Comparison of ENCODE assay signal across 9 cellular contexts in genomic region chr11:75813622-75814039, GRCh38. TPM values are rescaled to one million over a fixed set of nuclear protein-coding genes. Genes with fewer than 3 reads are reported as not detected.
DNase-seq lines count a peak whose midpoint lies in the region; ATAC-seq and TF ChIP-seq lines count a peak whose summit lies in the region.
"Had no signal": no experiment of that assay in that cellular context is flagged by ENCODE, and none has a peak within 500 bp of the region (broad histone marks: within the 10 kb centered on the region; RNA-seq: fewer than 3 reads in every experiment).

No MANE protein-coding gene starts in this region.

- H3K27ac ChIP-seq in heart right ventricle (peak overlapping the region in 8 of 10 donors; percentile 90 to 98 (median 95)), angular gyrus (ENCODE audit: low read depth, low read length) (peak overlapping the region; percentile 9), lung (ENCODE audit: low read depth in 1 of 2, low read length in 1 of 2) (peak overlapping the region; percentile 88 to 92), upper lobe of left lung (peak overlapping the region; percentile 88 to 99 (median 94))

- H3K27me3 ChIP-seq in heart right ventricle (no peaks in the 10 kb centered on the region), lung (ENCODE audit: control insufficient read depth, insufficient read depth) (no peaks in the 10 kb centered on the region), upper lobe of left lung (no peaks in the 10 kb centered on the region)

- DNase-seq in heart right ventricle = no peak
- DNase-seq in cardiac septum (ENCODE audit: low spot score) = no peak
- no peak for DNase-seq in lung (ENCODE audit: low spot score)
- DNase-seq in upper lobe of left lung = no peak
- DNase-seq: head of caudate nucleus had no signal

- H3K4me1 ChIP-seq in heart right ventricle = peaks cover 7 to 42% (median 31%) of the 10 kb centered on the region in 9 donors
- peaks cover 0 to 11% of the 10 kb centered on the region in 2 donors for H3K4me1 ChIP-seq in lung (ENCODE audit: control insufficient read depth in 2 of 2, insufficient read depth in 2 of 2, low read length in 2 of 2)
- H3K4me1 ChIP-seq in upper lobe of left lung = peaks cover 20 to 39% (median 35%) of the 10 kb centered on the region in 4 donors

- TF ChIP-seq POLR2A in upper lobe of left lung (IDR thresholded peaks at IDR 0.05) = no peak

- intact Hi-C loops in heart right ventricle (cut with DNase I) = no loop called here
- intact Hi-C loops in cardiac septum (cut with DNase I) = no loop called here

- H3K36me3 ChIP-seq in heart right ventricle = no peaks in the 10 kb centered on the region
- no peaks in the 10 kb centered on the region for H3K36me3 ChIP-seq in lung (ENCODE audit: control insufficient read depth in 2 of 2, insufficient read depth in 2 of 2, low read length in 2 of 2)
- no peaks in the 10 kb centered on the region for H3K36me3 ChIP-seq in upper lobe of left lung

- ATAC-seq in heart right ventricle (no peak), lung (ENCODE audit: insufficient read depth, low FRiP score) (no peak), upper lobe of left lung (ENCODE audit: low FRiP score in 2 of 2) (no peak), HG02763 (IDR thresholded peaks at IDR 0.05; ENCODE audit: unreplicated experiment) (no peak), GM21786 (IDR thresholded peaks at IDR 0.05; ENCODE audit: unreplicated experiment) (no peak), GM21390 (IDR thresholded peaks at IDR 0.05; ENCODE audit: unreplicated experiment) (no peak)

- peak overlapping the region in 6 of 10 donors; percentile 77 to 100 (median 97) for H3K4me3 ChIP-seq in heart right ventricle
- H3K4me3 ChIP-seq in lung = no peak overlapping the region
- H3K4me3 ChIP-seq in upper lobe of left lung = no peak overlapping the region

- 64 to 66% methylated on average over 1 of the region's 1 CpG for WGBS in heart right ventricle, 2 donors
- WGBS in lung, 2 donors = 54 to 69% methylated on average over 1 of the region's 1 CpG
- WGBS in upper lobe of left lung, 2 donors = 79 to 82% methylated on average over 1 of the region's 1 CpG

- TF ChIP-seq CTCF in heart right ventricle (IDR thresholded peaks at IDR 0.05) (no peak), lung (IDR thresholded peaks at IDR 0.05; ENCODE audit: control extremely low read depth, extremely low read depth) (no peak), upper lobe of left lung (IDR thresholded peaks at IDR 0.05) (no peak)

- TF ChIP-seq EP300 in upper lobe of left lung (IDR thresholded peaks at IDR 0.05) = no peak

- H3K9me3 ChIP-seq in heart right ventricle = no peaks in the 10 kb centered on the region
- H3K9me3 ChIP-seq in lung (ENCODE audit: control insufficient read depth in 2 of 2, insufficient read depth in 1 of 2, low read length in 1 of 2) = no peaks in the 10 kb centered on the region
- H3K9me3 ChIP-seq in upper lobe of left lung = no peaks in the 10 kb centered on the region

RNA-seq across cellular contexts. Expression of gene UVRAG, which starts 1.4 kb away (rescaled TPM):
- total RNA-seq in heart right ventricle = 10 to 100 TPM; 12.2 to 18.3 (median 14.7) TPM
- 1 to 10 TPM; 5.0 to 7.8 TPM for polyA plus RNA-seq in heart right ventricle
- total RNA-seq in cardiac septum = 13.9 TPM
- 10 to 100 TPM; 23.4 to 53.2 TPM for total RNA-seq in lung
- 10 to 100 TPM in 1 of 2 donors, 1 to 10 TPM in 1; 8.7 to 13.2 TPM for polyA plus RNA-seq in lung
- 10 to 100 TPM; 23.3 to 72.3 (median 28.5) TPM for total RNA-seq in upper lobe of left lung

RNA-seq across cellular contexts. Expression of gene DGAT2, which starts 45.1 kb away (rescaled TPM):
- total RNA-seq in heart right ventricle = 10 to 100 TPM in 5 of 10 donors, 1 to 10 TPM in 5; 6.2 to 24.4 (median 10.3) TPM
- 10 to 100 TPM in 1 of 2 donors, 1 to 10 TPM in 1; 9.2 to 17.2 TPM for polyA plus RNA-seq in heart right ventricle
- total RNA-seq in cardiac septum = 10.3 TPM
- 10 to 100 TPM in 1 of 2 donors, 1 to 10 TPM in 1; 5.7 to 11.1 TPM for total RNA-seq in lung
- polyA plus RNA-seq in lung = 10 to 100 TPM in 1 of 2 donors, 1 to 10 TPM in 1; 4.2 to 54.0 TPM
- total RNA-seq in upper lobe of left lung = 10 to 100 TPM in 3 of 6 donors, 1 to 10 TPM in 3; 2.1 to 17.3 (median 10.4) TPM

Comparison
In these comparisons a context has a peak if more than half of its experiments do, and no peak if none do; other contexts are left out.
1. H3K27ac ChIP-seq: peak in every context shown above with its lines; median percentile 95 in heart right ventricle; 94 in upper lobe of left lung; 90 in lung; 9 in angular gyrus.
2. H3K4me3 ChIP-seq: peak in heart right ventricle (6 of 10); none in lung (single experiment) and upper lobe of left lung (0 of 4).